ENCODE assay signal across 20 cellular contexts in genomic region chr18:12960395-12960794, GRCh38. TPM values are rescaled to one million over a fixed set of nuclear protein-coding genes. Genes with fewer than 3 reads are reported as not detected.
A peak's percentile ranks its signal among the peaks of the same experiment; 100 is the strongest.
DNase-seq lines count a peak whose midpoint lies in the region; ATAC-seq and TF ChIP-seq lines count a peak whose summit lies in the region.
"Had no signal": no experiment of that assay in that cellular context is flagged by ENCODE, and none has a peak within 500 bp of the region (broad histone marks: within the 10 kb centered on the region; RNA-seq: fewer than 3 reads in every experiment).

No MANE protein-coding gene starts in this region.

- H3K27me3 ChIP-seq in PC-3 (ENCODE audit: low read length) (no peaks in the 10 kb centered on the region), mucosa of rectum (ENCODE audit: control insufficient read depth in 2 of 2, insufficient read depth in 2 of 2, low read length in 2 of 2) (no peaks in the 10 kb centered on the region)
- H3K27me3 ChIP-seq: BLaER1 treated with 17β-estradiol and CSF1 and Interleukin-3, amounts not matched to agents 10 nM and 100 nM had no signal

- no peak for TF ChIP-seq CTCF in PC-3 (conservative IDR thresholded peaks at IDR 0.05; ENCODE audit: low read depth, low read length)

- POLR2A ChIA-PET in PC-3 (lab: Charles Lee; ENCODE audit: unreplicated experiment) = no interaction called here

- ATAC-seq in PC-3 (peak; percentile 71), HG02938 (IDR thresholded peaks at IDR 0.05; ENCODE audit: unreplicated experiment) (no peak)

- H3K9ac ChIP-seq in PC-3 (ENCODE audit: low read length) = no peak overlapping the region
- H3K9ac ChIP-seq in mucosa of rectum (ENCODE audit: low read depth in 1 of 2, low read length in 2 of 2) = no peak overlapping the region
- H3K9ac ChIP-seq: BLaER1 treated with 17β-estradiol and CSF1 and Interleukin-3, amounts not matched to agents 10 nM and 100 nM had no signal

- no peak overlapping the region for H3K27ac ChIP-seq in PC-3 (ENCODE audit: low read length)
- peak overlapping the region; percentile 41 to 47 for H3K27ac ChIP-seq in mucosa of rectum (ENCODE audit: low read depth in 2 of 2, low read length in 2 of 2)
- H3K27ac ChIP-seq: 22Rv1; BLaER1 treated with 17β-estradiol and CSF1 and Interleukin-3, amounts not matched to agents 10 nM and 100 nM; HL-60; PC-9 had no signal

- CTCF ChIA-PET in PC-3 (lab: Charles Lee) = no interaction called here

- H3K79me2 ChIP-seq in PC-3 (ENCODE audit: low read length) = peaks cover 47% of the 10 kb centered on the region

- no peaks in the 10 kb centered on the region for H3K4me1 ChIP-seq in PC-3 (ENCODE audit: insufficient read depth, low read length)
- H3K4me1 ChIP-seq in mucosa of rectum (ENCODE audit: control insufficient read depth in 2 of 2, insufficient read depth in 2 of 2, low read length in 2 of 2) = peaks cover 6 to 11% of the 10 kb centered on the region in 2 donors
- H3K4me1 ChIP-seq: BLaER1 treated with 17β-estradiol and CSF1 and Interleukin-3, amounts not matched to agents 10 nM and 100 nM had no signal

- H3K9me3 ChIP-seq in PC-3 (ENCODE audit: low read length) (no peaks in the 10 kb centered on the region), mucosa of rectum (ENCODE audit: control insufficient read depth in 2 of 2, low read length in 2 of 2) (no peaks in the 10 kb centered on the region)

- H2AFZ ChIP-seq in PC-3 (ENCODE audit: low read length) = no peak overlapping the region
- H2AFZ ChIP-seq: PC-9 had no signal

- BruUV-seq in PC-3 (replicated peaks; lab: Mats Ljungman, UMichigan) = no TSS peak

- H3K36me3 ChIP-seq in PC-3 (ENCODE audit: low read depth, low read length) = peaks cover 49% of the 10 kb centered on the region
- peaks cover 20 to 23% of the 10 kb centered on the region in 2 donors for H3K36me3 ChIP-seq in mucosa of rectum (ENCODE audit: control insufficient read depth in 2 of 2, insufficient read depth in 2 of 2, low read length in 2 of 2)

- H3F3A ChIP-seq in PC-3 (ENCODE audit: low read length, unreplicated experiment) = no peaks in the 10 kb centered on the region

- peaks cover 7% of the 10 kb centered on the region; the same call in 1 of the 2 replicates for H4K20me1 ChIP-seq in PC-3 (ENCODE audit: low read length)

- H3K9me2 ChIP-seq in PC-3 (replicated peaks; ENCODE audit: low read length) = no peaks in the 10 kb centered on the region

- DNase-seq in DMS 273 (lab: John Stamatoyannopoulos, UW; ENCODE audit: unreplicated experiment) (peak; percentile 21), DMS 273 treated with DMSO at 0.1 percent for 48 hours (lab: John Stamatoyannopoulos, UW) (no peak), DMS79 treated with DMSO at 0.1 percent for 48 hours (lab: John Stamatoyannopoulos, UW) (peak; percentile 74), PC-3 (no peak), NCI-H526 (lab: John Stamatoyannopoulos, UW) (no peak), mucosa of gallbladder (ENCODE audit: low spot score) (no peak)
- DNase-seq: CD4-positive, alpha-beta memory T cell; EL; GF-D8; H7; HFFc6; KG1; PC-9; RPMI8226; SHP77 had no signal

- intact Hi-C loops in PC-3 (cut with micrococcal nuclease) = no loop called here

- H3K4me3 ChIP-seq in PC-3 (ENCODE audit: low read length) (no peak overlapping the region), mucosa of rectum (ENCODE audit: low read length in 2 of 2) (no peak overlapping the region)
- H3K4me3 ChIP-seq: BLaER1 treated with 17β-estradiol and CSF1 and Interleukin-3, amounts not matched to agents 10 nM and 100 nM; PC-9 had no signal

- no peak overlapping the region for H3K4me2 ChIP-seq in PC-3 (ENCODE audit: low read length)
- H3K4me2 ChIP-seq: BLaER1 treated with 17β-estradiol and CSF1 and Interleukin-3, amounts not matched to agents 10 nM and 100 nM; PC-9 had no signal

RNA-seq across cellular contexts. Expression of gene SEH1L, which starts 12.6 kb away (rescaled TPM):
- total RNA-seq in PC-3 (2014; rRNA removed) (61.2 TPM in 2 replicates), mucosa of gallbladder (25.5 TPM)

RNA-seq across cellular contexts. Expression of gene CEP192, which starts 30.8 kb away (rescaled TPM):
- total RNA-seq in PC-3 (2014; rRNA removed) = 32.6 and 34.4 TPM in 2 replicates
- total RNA-seq in mucosa of gallbladder = 22.6 TPM

Comparison
In these comparisons a context has a peak if more than half of its experiments do, and no peak if none do; other contexts are left out.
1. DNase-seq: peak in DMS 273 (single experiment) and DMS79 treated with DMSO at 0.1 percent for 48 hours (single experiment); none in DMS 273 treated with DMSO at 0.1 percent for 48 hours (single experiment), PC-3 (single experiment), NCI-H526 (0 of 2) and mucosa of gallbladder (single experiment).